ENCODE assay signal across 15 cellular contexts in genomic region chr15:90860942-90861675, GRCh38. TPM values are rescaled to one million over a fixed set of nuclear protein-coding genes. Genes with fewer than 3 reads are reported as not detected.
DNase-seq lines count a peak whose midpoint lies in the region; ATAC-seq and TF ChIP-seq lines count a peak whose summit lies in the region.
"Had no signal": no experiment of that assay in that cellular context is flagged by ENCODE, and none has a peak within 500 bp of the region (broad histone marks: within the 10 kb centered on the region; RNA-seq: fewer than 3 reads in every experiment).

No MANE protein-coding gene starts in this region.

- no peaks in the 10 kb centered on the region for H3K79me2 ChIP-seq in PC-3 (ENCODE audit: low read length)
- H3K79me2 ChIP-seq in fibroblast of lung (ENCODE audit: control insufficient read depth, insufficient read depth, low read length), result no peaks in the 10 kb centered on the region

- H3K4me1 ChIP-seq in PC-3 (ENCODE audit: insufficient read depth, low read length), result peaks cover 37% of the 10 kb centered on the region
- no peaks in the 10 kb centered on the region for H3K4me1 ChIP-seq in fibroblast of lung (ENCODE audit: control insufficient read depth, extremely low read depth, insufficient read depth, low read length)
- H3K4me1 ChIP-seq in foreskin keratinocyte, result no peaks in the 10 kb centered on the region

- no peaks in the 10 kb centered on the region for H3K36me3 ChIP-seq in PC-3 (ENCODE audit: low read depth, low read length)
- no peaks in the 10 kb centered on the region for H3K36me3 ChIP-seq in fibroblast of lung (ENCODE audit: control insufficient read depth, insufficient read depth, low read length)
- H3K36me3 ChIP-seq: SJSA1 had no signal

- H4K20me1 ChIP-seq in PC-3 (ENCODE audit: low read length) (no peaks in the 10 kb centered on the region), fibroblast of lung (ENCODE audit: control insufficient read depth, extremely low read depth, insufficient read depth, low read length) (no peaks in the 10 kb centered on the region)

- H3K4me3 ChIP-seq in PC-3 (ENCODE audit: low read length), result no peak overlapping the region
- no peak overlapping the region for H3K4me3 ChIP-seq in fibroblast of lung (replicated peaks in 1 of 4; ENCODE audit: control extremely low read depth in 1 of 4, insufficient read depth in 1 of 4, low read depth in 3 of 4, low read length in 4 of 4)
- H3K4me3 ChIP-seq: GM12878, SJSA1, skin epidermis had no signal

- H3K4me2 ChIP-seq in PC-3 (ENCODE audit: low read length) (peak overlapping the region; percentile 63), fibroblast of lung (ENCODE audit: extremely low read depth, insufficient read depth, low read length) (no peak overlapping the region)

- DNase-seq in DMS153 treated with DMSO at 0.1 percent for 48 hours (lab: John Stamatoyannopoulos, UW; ENCODE audit: unreplicated experiment) (peak; percentile 27), NCI-H1092 treated with DMSO at 0.1 percent for 48 hours (lab: John Stamatoyannopoulos, UW) (peak; percentile 76), PC-3 (peak; percentile 95), fibroblast of lung (ENCODE audit: low read depth in 2 of 2) (peak; percentile 38 to 81), AG20443 (ENCODE audit: low spot score) (no peak), ACHN (no peak), foreskin keratinocyte (no peak)
- DNase-seq: activated CD4-positive, CD25-positive, alpha-beta regulatory T cell; activated effector memory CD4-positive, alpha-beta T cell treated with Interleukin-2 at 50 U/mL for 16 hours; NCI-H1048 had no signal

- no peaks in the 10 kb centered on the region for H3K9me2 ChIP-seq in PC-3 (replicated peaks; ENCODE audit: low read length)

- no peak overlapping the region for H2AFZ ChIP-seq in PC-3 (ENCODE audit: low read length)
- H2AFZ ChIP-seq in fibroblast of lung (ENCODE audit: low read length), result no peak overlapping the region

- no peaks in the 10 kb centered on the region for H3F3A ChIP-seq in PC-3 (ENCODE audit: low read length, unreplicated experiment)

- H3K9ac ChIP-seq in PC-3 (ENCODE audit: low read length), result peak overlapping the region; percentile 36; the same call in 1 of the 2 replicates
- H3K9ac ChIP-seq in fibroblast of lung (ENCODE audit: insufficient read depth, low read length), result no peak overlapping the region

- no TSS peak for BruUV-seq in PC-3 (replicated peaks; lab: Mats Ljungman, UMichigan)

- in situ Hi-C loops in ACHN (cut with HindIII; ENCODE audit: low pct_ligation_motif_present, low pct_unique_long_range_greater_than_20kb, low sequenced_read_pairs), result no loop called here

- H3K9me3 ChIP-seq in PC-3 (ENCODE audit: low read length) (no peaks in the 10 kb centered on the region), fibroblast of lung (ENCODE audit: control insufficient read depth, insufficient read depth, low read depth, low read length) (no peaks in the 10 kb centered on the region)
- H3K9me3 ChIP-seq: SJSA1 had no signal

- CTCF ChIA-PET in PC-3 (lab: Charles Lee), result no interaction called here

- TF ChIP-seq CTCF in PC-3 (conservative IDR thresholded peaks at IDR 0.05; ENCODE audit: low read depth, low read length), result no peak
- no peak for TF ChIP-seq CTCF in fibroblast of lung (conservative IDR thresholded peaks at IDR 0.05 in 1 of 2, IDR thresholded peaks at IDR 0.05 in 1 of 2; ENCODE audit: low read depth in 1 of 2, low read length in 2 of 2)
- TF ChIP-seq CTCF in foreskin keratinocyte (conservative IDR thresholded peaks at IDR 0.05), result no peak

- intact Hi-C loops in PC-3 (cut with micrococcal nuclease), result no loop called here

- POLR2A ChIA-PET in PC-3 (lab: Charles Lee; ENCODE audit: unreplicated experiment), result no interaction called here

- peak overlapping the region; percentile 78 for H3K27ac ChIP-seq in PC-3 (ENCODE audit: low read length)
- H3K27ac ChIP-seq in fibroblast of lung (ENCODE audit: insufficient read depth, low read length), result no peak overlapping the region
- H3K27ac ChIP-seq in foreskin keratinocyte, result no peak overlapping the region
- H3K27ac ChIP-seq: SJSA1, skin epidermis had no signal

- ATAC-seq in PC-3 (peak; percentile 93), HG02970 (IDR thresholded peaks at IDR 0.05; ENCODE audit: low FRiP score, unreplicated experiment) (no peak), foreskin keratinocyte (no peak)
- ATAC-seq: GM12878 had no signal

- H3K27me3 ChIP-seq in PC-3 (ENCODE audit: low read length) (no peaks in the 10 kb centered on the region), fibroblast of lung (ENCODE audit: control insufficient read depth, insufficient read depth, low read length) (no peaks in the 10 kb centered on the region), foreskin keratinocyte (no peaks in the 10 kb centered on the region)
- H3K27me3 ChIP-seq: SJSA1 had no signal

RNA-seq across cellular contexts. Expression of gene FURIN, which starts 7.3 kb away (rescaled TPM):
- total RNA-seq in PC-3 (2014; rRNA removed) (39.1 and 44.2 TPM in 2 replicates), fibroblast of lung (19.5 and 27.9 TPM in 2 replicates), foreskin keratinocyte (62.7 and 78.9 TPM in 2 replicates)
- polyA plus RNA-seq in fibroblast of lung (19.4 and 20.4 TPM in 2 replicates), foreskin keratinocyte (47.7 and 55.9 TPM in 2 replicates)
- 45.8 and 46.5 TPM in 2 replicates for polyA plus RNA-seq in fibroblast of lung (2012)
- 57.3 and 68.2 TPM in 2 replicates for polyA minus RNA-seq in fibroblast of lung (ENCODE audit: low replicate concordance)

RNA-seq across cellular contexts. Expression of gene FES, which starts 23.2 kb away (rescaled TPM):
- total RNA-seq in PC-3 (2014; rRNA removed) (2.8 and 11.5 TPM in 2 replicates), fibroblast of lung (23.4 and 31.2 TPM in 2 replicates), foreskin keratinocyte (1.5 and 1.8 TPM in 2 replicates)
- polyA plus RNA-seq in fibroblast of lung (5.5 and 7.0 TPM in 2 replicates), foreskin keratinocyte (0.69 and 1.5 TPM in 2 replicates)
- 9.1 and 12.6 TPM in 2 replicates for polyA plus RNA-seq in fibroblast of lung (2012)
- polyA minus RNA-seq in fibroblast of lung (ENCODE audit: low replicate concordance), result 19.3 and 27.0 TPM in 2 replicates
- polyA plus RNA-seq: neural cell had no signal

RNA-seq across cellular contexts. Expression of gene MAN2A2, which starts 42.0 kb away (rescaled TPM):
- total RNA-seq in PC-3 (2014; rRNA removed) (19.8 and 26.3 TPM in 2 replicates), fibroblast of lung (18.2 and 36.0 TPM in 2 replicates), foreskin keratinocyte (10.3 and 11.0 TPM in 2 replicates)
- polyA plus RNA-seq in fibroblast of lung (11.3 and 18.0 TPM in 2 replicates), foreskin keratinocyte (4.8 and 5.8 TPM in 2 replicates)
- 12.6 and 16.0 TPM in 2 replicates for polyA plus RNA-seq in fibroblast of lung (2012)
- 69.8 and 80.4 TPM in 2 replicates for polyA minus RNA-seq in fibroblast of lung (ENCODE audit: low replicate concordance)

Comparison
In these comparisons a context has a peak if more than half of its experiments do, and no peak if none do; other contexts are left out.
1. DNase-seq: peak in DMS153 treated with DMSO at 0.1 percent for 48 hours (single experiment), NCI-H1092 treated with DMSO at 0.1 percent for 48 hours (single experiment), PC-3 (single experiment) and fibroblast of lung (2 of 2); none in AG20443 (single experiment), ACHN (single experiment) and foreskin keratinocyte (0 of 2).